ENCODE assay signal across 11 cellular contexts in genomic region chr1:17624540-17625256, GRCh38.
DNase-seq lines count a peak whose midpoint lies in the region; ATAC-seq, FAIRE-seq and TF ChIP-seq lines count a peak whose summit lies in the region.
"Had no signal": no experiment of that assay in that cellular context is flagged by ENCODE, and none has a peak within 500 bp of the region (broad histone marks: within the 10 kb centered on the region; RNA-seq: fewer than 3 reads in every experiment).

No MANE protein-coding gene starts in this region.

- H3K4me1 ChIP-seq in HEK293 (ENCODE audit: control insufficient read depth, insufficient read depth, low read length) (no peaks in the 10 kb centered on the region), small intestine (ENCODE audit: control insufficient read depth in 2 of 2, insufficient read depth in 1 of 2, low read depth in 1 of 2, low read length in 1 of 2) (no peaks in the 10 kb centered on the region), trophoblast cell (ENCODE audit: control insufficient read depth in 1 of 2, insufficient read depth in 2 of 2, low read length in 2 of 2) (no peaks in the 10 kb centered on the region)
- H3K4me1 ChIP-seq in CD8-positive, alpha-beta memory T cell (ENCODE audit: insufficient read depth, low read length): no peaks in the 10 kb centered on the region

- H3K36me3 Mint-ChIP-seq in CD8-positive, alpha-beta memory T cell: no peaks in the 10 kb centered on the region
- H3K36me3 Mint-ChIP-seq: activated naive CD4-positive, alpha-beta T cell treated with anti-CD3 and anti-CD28 coated beads, Interleukin-2, amount 50 U/mL, for 72 hours had no signal

- no peak overlapping the region for H3K27ac Mint-ChIP-seq in CD8-positive, alpha-beta memory T cell
- H3K27ac Mint-ChIP-seq: activated naive CD4-positive, alpha-beta T cell treated with anti-CD3 and anti-CD28 coated beads, Interleukin-2, amount 50 U/mL, for 72 hours had no signal

- H2BK12ac ChIP-seq in trophoblast cell (ENCODE audit: low read length): no peak overlapping the region

- no peak overlapping the region for H4K12ac ChIP-seq in trophoblast cell (ENCODE audit: low read depth, low read length)

- DNase-seq in astrocyte of the cerebellum (ENCODE audit: low read depth): peak; percentile 16
- peak; percentile 83 for DNase-seq in left cardiac atrium
- DNase-seq in small intestine: peak; percentile 56
- DNase-seq in NCI-H748 (lab: John Stamatoyannopoulos, UW; ENCODE audit: unreplicated experiment): no peak
- DNase-seq in occipital lobe (lab: John Stamatoyannopoulos, UW): no peak
- DNase-seq in CD8-positive, alpha-beta memory T cell: no peak
- no peak for DNase-seq in trophoblast cell
- DNase-seq: NCI-H2227 treated with DMSO at 0.1 percent for 48 hours had no signal

- in situ Hi-C loops in astrocyte of the cerebellum (cut with HindIII; ENCODE audit: low sequenced_read_pairs): no loop called here

- TF ChIP-seq CTCF in HEK293 (tag by site-specific recombination; IDR thresholded peaks at IDR 0.05): no peak
- no peak for TF ChIP-seq CTCF in astrocyte of the cerebellum (IDR thresholded peaks at IDR 0.05; ENCODE audit: low read depth, low read length, missing control alignments)

- no peak overlapping the region for H3K4me2 ChIP-seq in trophoblast cell (ENCODE audit: low read length)

- no peak overlapping the region for H4K91ac ChIP-seq in trophoblast cell (ENCODE audit: low read depth, low read length)

- H3K23ac ChIP-seq in trophoblast cell (ENCODE audit: low read length): no peak overlapping the region

- FAIRE-seq in small intestine (lab: Jason Lieb, UNC): no peak
- FAIRE-seq: G401.6 had no signal

- H2BK120ac ChIP-seq in trophoblast cell (ENCODE audit: insufficient read depth, low read length, poor library complexity): no peak overlapping the region

- peak; percentile 60 to 83 for ATAC-seq in left cardiac atrium
- ATAC-seq: activated naive CD4-positive, alpha-beta T cell treated with anti-CD3 and anti-CD28 coated beads, Interleukin-2, amount 50 U/mL, for 72 hours had no signal

- H3K4me1 Mint-ChIP-seq in CD8-positive, alpha-beta memory T cell: no peaks in the 10 kb centered on the region

- CTCF ChIA-PET in HEK293 (lab: Yijun Ruan, JAX): interaction anchor here (0.6 to 1.4 kb wide), 5 partner anchors 36 to 1787 kb away, joined by 3 to 4 read pairs (median 4); no protein-coding TSS in a partner anchor
- CTCF ChIA-PET in CD8-positive, alpha-beta memory T cell (lab: Charles Lee): no interaction called here

- 53 to 60% (median 56%) methylated on average over 8 of the region's 8 CpGs for WGBS in small intestine, 3 donors
- WGBS in trophoblast cell (ENCODE audit: extremely low coverage, insufficient coverage, insufficient read length): no CpG with 5 or more reads among the region's 8 CpGs

- H3K79me1 ChIP-seq in trophoblast cell (ENCODE audit: low read length): no peaks in the 10 kb centered on the region

- no peak overlapping the region for H3K27ac ChIP-seq in HEK293 (ENCODE audit: extremely low read depth, low read depth, low read length)
- H3K27ac ChIP-seq in small intestine (ENCODE audit: low read depth in 1 of 2, low read length in 1 of 2): peak overlapping the region in 1 of 2 donors; percentile 8
- no peak overlapping the region for H3K27ac ChIP-seq in CD8-positive, alpha-beta memory T cell (ENCODE audit: low read depth, low read length)
- H3K27ac ChIP-seq in trophoblast cell (ENCODE audit: low read depth, low read length): no peak overlapping the region

- H3K27me3 Mint-ChIP-seq in CD8-positive, alpha-beta memory T cell: peaks cover 0 to 4% of the 10 kb centered on the region in 2 donors

- no peak overlapping the region for H3K14ac ChIP-seq in trophoblast cell (ENCODE audit: low read length)

- no peak overlapping the region for H3K9ac ChIP-seq in trophoblast cell (ENCODE audit: low read length)

- no peak overlapping the region for H3K4ac ChIP-seq in trophoblast cell (ENCODE audit: low read depth, low read length)

- H3K79me2 ChIP-seq in trophoblast cell (ENCODE audit: control insufficient read depth, insufficient read depth, low read length, poor library complexity): no peaks in the 10 kb centered on the region

- H4K8ac ChIP-seq in trophoblast cell (ENCODE audit: low read depth, low read length): no peak overlapping the region

- POLR2A ChIA-PET in HEK293 (lab: Yijun Ruan, JAX): no interaction called here
- POLR2A ChIA-PET in CD8-positive, alpha-beta memory T cell (lab: Charles Lee): no interaction called here

- no peak overlapping the region for H2AK5ac ChIP-seq in trophoblast cell (ENCODE audit: low read length)

- H3K27me3 ChIP-seq in small intestine (ENCODE audit: control insufficient read depth in 2 of 2, insufficient read depth in 2 of 2, low read length in 2 of 2): no peaks in the 10 kb centered on the region
- no peaks in the 10 kb centered on the region for H3K27me3 ChIP-seq in CD8-positive, alpha-beta memory T cell (ENCODE audit: insufficient read depth, low read length, poor library complexity, severe bottlenecking)
- H3K27me3 ChIP-seq in trophoblast cell (ENCODE audit: insufficient read depth, low read length): no peaks in the 10 kb centered on the region

- H3K9me3 Mint-ChIP-seq in CD8-positive, alpha-beta memory T cell: no peaks in the 10 kb centered on the region
- H3K9me3 Mint-ChIP-seq: activated naive CD4-positive, alpha-beta T cell treated with anti-CD3 and anti-CD28 coated beads, Interleukin-2, amount 50 U/mL, for 72 hours had no signal

- H2BK5ac ChIP-seq in trophoblast cell (ENCODE audit: low read depth, low read length, poor library complexity): no peak overlapping the region

- H3K36me3 ChIP-seq in HEK293 (ENCODE audit: control insufficient read depth in 2 of 2, insufficient read depth in 1 of 2, low read length in 2 of 2): peaks cover 0 to 32% of the 10 kb centered on the region in 2 experiments; a peak in 1 of 3 replicates
- H3K36me3 ChIP-seq in small intestine (ENCODE audit: control insufficient read depth in 2 of 2, insufficient read depth in 2 of 2, low read length in 2 of 2): no peaks in the 10 kb centered on the region
- no peaks in the 10 kb centered on the region for H3K36me3 ChIP-seq in CD8-positive, alpha-beta memory T cell (ENCODE audit: insufficient read depth, low read length)
- peaks cover 44 to 46% of the 10 kb centered on the region in 2 experiments for H3K36me3 ChIP-seq in trophoblast cell (ENCODE audit: control insufficient read depth in 1 of 2, insufficient read depth in 2 of 2, low read length in 2 of 2)

- intact Hi-C loops in left cardiac atrium (cut with DNase I): no loop called here

- no peak overlapping the region for H3K4me3 ChIP-seq in HEK293 (ENCODE audit: low read depth, low read length)
- H3K4me3 ChIP-seq in astrocyte of the cerebellum (ENCODE audit: low read depth, low read length): no peak overlapping the region
- no peak overlapping the region for H3K4me3 ChIP-seq in small intestine (ENCODE audit: low read depth in 1 of 2, low read length in 2 of 2)
- no peak overlapping the region for H3K4me3 ChIP-seq in CD8-positive, alpha-beta memory T cell (ENCODE audit: low read length)
- no peak overlapping the region for H3K4me3 ChIP-seq in trophoblast cell (ENCODE audit: low read depth, low read length)

- no peak overlapping the region for H3K18ac ChIP-seq in trophoblast cell (ENCODE audit: low read length)

- H3K9me3 ChIP-seq in HEK293 (ENCODE audit: control insufficient read depth, insufficient read depth, low read depth, low read length): no peaks in the 10 kb centered on the region
- no peaks in the 10 kb centered on the region for H3K9me3 ChIP-seq in small intestine (ENCODE audit: control insufficient read depth, low read depth)
- H3K9me3 ChIP-seq in CD8-positive, alpha-beta memory T cell (ENCODE audit: low read length): no peaks in the 10 kb centered on the region
- H3K9me3 ChIP-seq in trophoblast cell (ENCODE audit: insufficient read depth, low read depth, low read length): peaks cover 1% of the 10 kb centered on the region

- H3K4me3 Mint-ChIP-seq in CD8-positive, alpha-beta memory T cell: peak overlapping the region in 1 of 7 donors; percentile 20

- no peak overlapping the region for H2AFZ ChIP-seq in trophoblast cell (ENCODE audit: insufficient read depth, low read length, poor library complexity)

TF ChIP-seq in HEK293, 187 proteins besides CTCF, POLR2A, EP300 and RAD21 (continues in another document):
- TF ChIP-seq GLIS2 (tag by site-specific recombination; IDR thresholded peaks at IDR 0.05) (no peak), ZNF169 (tag by site-specific recombination; IDR thresholded peaks at IDR 0.05) (no peak), ZBTB10 (tag by site-specific recombination; IDR thresholded peaks at IDR 0.05) (no peak), ZNF626 (tag by site-specific recombination; IDR thresholded peaks at IDR 0.05) (no peak)
- TF ChIP-seq, protein P1, sequence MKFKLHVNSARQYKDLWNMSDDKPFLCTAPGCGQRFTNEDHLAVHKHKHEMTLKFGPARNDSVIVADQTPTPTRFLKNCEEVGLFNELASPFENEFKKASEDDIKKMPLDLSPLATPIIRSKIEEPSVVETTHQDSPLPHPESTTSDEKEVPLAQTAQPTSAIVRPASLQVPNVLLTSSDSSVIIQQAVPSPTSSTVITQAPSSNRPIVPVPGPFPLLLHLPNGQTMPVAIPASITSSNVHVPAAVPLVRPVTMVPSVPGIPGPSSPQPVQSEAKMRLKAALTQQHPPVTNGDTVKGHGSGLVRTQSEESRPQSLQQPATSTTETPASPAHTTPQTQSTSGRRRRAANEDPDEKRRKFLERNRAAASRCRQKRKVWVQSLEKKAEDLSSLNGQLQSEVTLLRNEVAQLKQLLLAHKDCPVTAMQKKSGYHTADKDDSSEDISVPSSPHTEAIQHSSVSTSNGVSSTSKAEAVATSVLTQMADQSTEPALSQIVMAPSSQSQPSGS (tag by site-specific recombination; IDR thresholded peaks at IDR 0.05; ENCODE audit: low read depth): peak; percentile 35; the same call in 1 of the 2 replicates

Comparison
In these comparisons a context has a peak if more than half of its experiments do, and no peak if none do; other contexts are left out.
1. DNase-seq: peak in astrocyte of the cerebellum (single experiment), left cardiac atrium (single experiment) and small intestine (single experiment); none in NCI-H748 (single experiment), occipital lobe (single experiment), CD8-positive, alpha-beta memory T cell (0 of 5) and trophoblast cell (0 of 2).